In genomic region chr3:194471863-194472262, GRCh38 we compare ENCODE assay signal across 1 cellular context.
TF ChIP-seq lines count a peak whose summit lies in the region.

No MANE protein-coding gene starts in this region.

TF ChIP-seq in GM23338, 12 proteins besides CTCF, POLR2A, EP300 and RAD21 (continued from another document):
- TF ChIP-seq, protein P1, sequence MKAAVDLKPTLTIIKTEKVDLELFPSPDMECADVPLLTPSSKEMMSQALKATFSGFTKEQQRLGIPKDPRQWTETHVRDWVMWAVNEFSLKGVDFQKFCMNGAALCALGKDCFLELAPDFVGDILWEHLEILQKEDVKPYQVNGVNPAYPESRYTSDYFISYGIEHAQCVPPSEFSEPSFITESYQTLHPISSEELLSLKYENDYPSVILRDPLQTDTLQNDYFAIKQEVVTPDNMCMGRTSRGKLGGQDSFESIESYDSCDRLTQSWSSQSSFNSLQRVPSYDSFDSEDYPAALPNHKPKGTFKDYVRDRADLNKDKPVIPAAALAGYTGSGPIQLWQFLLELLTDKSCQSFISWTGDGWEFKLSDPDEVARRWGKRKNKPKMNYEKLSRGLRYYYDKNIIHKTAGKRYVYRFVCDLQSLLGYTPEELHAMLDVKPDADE (IDR thresholded peaks at IDR 0.05), result no peak
- TF ChIP-seq ZNF114 (CRISPR knock-in tag; IDR thresholded peaks at IDR 0.05) (no peak), ZNF331 (CRISPR knock-in tag; IDR thresholded peaks at IDR 0.05; ENCODE audit: low read depth) (no peak)
- TF ChIP-seq, protein P2, sequence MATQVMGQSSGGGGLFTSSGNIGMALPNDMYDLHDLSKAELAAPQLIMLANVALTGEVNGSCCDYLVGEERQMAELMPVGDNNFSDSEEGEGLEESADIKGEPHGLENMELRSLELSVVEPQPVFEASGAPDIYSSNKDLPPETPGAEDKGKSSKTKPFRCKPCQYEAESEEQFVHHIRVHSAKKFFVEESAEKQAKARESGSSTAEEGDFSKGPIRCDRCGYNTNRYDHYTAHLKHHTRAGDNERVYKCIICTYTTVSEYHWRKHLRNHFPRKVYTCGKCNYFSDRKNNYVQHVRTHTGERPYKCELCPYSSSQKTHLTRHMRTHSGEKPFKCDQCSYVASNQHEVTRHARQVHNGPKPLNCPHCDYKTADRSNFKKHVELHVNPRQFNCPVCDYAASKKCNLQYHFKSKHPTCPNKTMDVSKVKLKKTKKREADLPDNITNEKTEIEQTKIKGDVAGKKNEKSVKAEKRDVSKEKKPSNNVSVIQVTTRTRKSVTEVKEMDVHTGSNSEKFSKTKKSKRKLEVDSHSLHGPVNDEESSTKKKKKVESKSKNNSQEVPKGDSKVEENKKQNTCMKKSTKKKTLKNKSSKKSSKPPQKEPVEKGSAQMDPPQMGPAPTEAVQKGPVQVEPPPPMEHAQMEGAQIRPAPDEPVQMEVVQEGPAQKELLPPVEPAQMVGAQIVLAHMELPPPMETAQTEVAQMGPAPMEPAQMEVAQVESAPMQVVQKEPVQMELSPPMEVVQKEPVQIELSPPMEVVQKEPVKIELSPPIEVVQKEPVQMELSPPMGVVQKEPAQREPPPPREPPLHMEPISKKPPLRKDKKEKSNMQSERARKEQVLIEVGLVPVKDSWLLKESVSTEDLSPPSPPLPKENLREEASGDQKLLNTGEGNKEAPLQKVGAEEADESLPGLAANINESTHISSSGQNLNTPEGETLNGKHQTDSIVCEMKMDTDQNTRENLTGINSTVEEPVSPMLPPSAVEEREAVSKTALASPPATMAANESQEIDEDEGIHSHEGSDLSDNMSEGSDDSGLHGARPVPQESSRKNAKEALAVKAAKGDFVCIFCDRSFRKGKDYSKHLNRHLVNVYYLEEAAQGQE (IDR thresholded peaks at IDR 0.05; ENCODE audit: unreplicated experiment), result no peak
